ENCODE assay signal across 15 cellular contexts in genomic region chr12:50190859-50191258, GRCh38. TPM values are rescaled to one million over a fixed set of nuclear protein-coding genes. Genes with fewer than 3 reads are reported as not detected.
DNase-seq lines count a peak whose midpoint lies in the region; ATAC-seq and TF ChIP-seq lines count a peak whose summit lies in the region.
"Had no signal": no experiment of that assay in that cellular context is flagged by ENCODE, and none has a peak within 500 bp of the region (broad histone marks: within the 10 kb centered on the region; RNA-seq: fewer than 3 reads in every experiment).

No MANE protein-coding gene starts in this region.

- H3K27ac Mint-ChIP-seq in activated naive CD4-positive, alpha-beta T cell treated with anti-CD3 and anti-CD28 coated beads, Interleukin-2, amount 10 ng/mL, durations not matched to agents 7 days and 5 days: no peak overlapping the region
- H3K27ac Mint-ChIP-seq in activated T-helper 2 cell treated with anti-CD3 and anti-CD28 coated beads, Interferon-gamma antibody, Interleukin-2, Interleukin-4, amounts not matched to agents 10 μg/mL and 5 μg/mL and 100 μg/mL, durations not matched to agents 14 hours and 24 hours and 36 hours: peak overlapping the region; percentile 81
- H3K27ac Mint-ChIP-seq: CD14-positive monocyte; CD8-positive, alpha-beta T cell had no signal

- peaks cover 5% of the 10 kb centered on the region for H3K36me3 Mint-ChIP-seq in activated naive CD4-positive, alpha-beta T cell treated with anti-CD3 and anti-CD28 coated beads, Interleukin-2, amount 10 ng/mL, durations not matched to agents 7 days and 5 days
- peaks cover 79% of the 10 kb centered on the region for H3K36me3 Mint-ChIP-seq in activated T-helper 2 cell treated with anti-CD3 and anti-CD28 coated beads, Interferon-gamma antibody, Interleukin-2, Interleukin-4, amounts not matched to agents 10 μg/mL and 5 μg/mL and 100 μg/mL, durations not matched to agents 14 hours and 24 hours and 36 hours (ENCODE audit: low read depth)

- H3K9me3 ChIP-seq in RWPE2 (ENCODE audit: severe bottlenecking): no peaks in the 10 kb centered on the region
- H3K9me3 ChIP-seq: A549 had no signal

- peaks cover 90% of the 10 kb centered on the region for H3K36me3 ChIP-seq in RWPE2 (ENCODE audit: low read depth)

- peaks cover 33% of the 10 kb centered on the region for H3K4me1 Mint-ChIP-seq in activated naive CD4-positive, alpha-beta T cell treated with anti-CD3 and anti-CD28 coated beads, Interleukin-2, amount 10 ng/mL, durations not matched to agents 7 days and 5 days
- peaks cover 54% of the 10 kb centered on the region for H3K4me1 Mint-ChIP-seq in activated T-helper 2 cell treated with anti-CD3 and anti-CD28 coated beads, Interferon-gamma antibody, Interleukin-2, Interleukin-4, amounts not matched to agents 10 μg/mL and 5 μg/mL and 100 μg/mL, durations not matched to agents 14 hours and 24 hours and 36 hours (ENCODE audit: low read depth)
- H3K4me1 Mint-ChIP-seq: CD14-positive monocyte had no signal

- CTCF ChIA-PET in activated naive CD4-positive, alpha-beta T cell treated with anti-CD3 and anti-CD28 coated beads, Interleukin-2, amount 10 ng/mL, durations not matched to agents 7 days and 5 days (lab: Charles Lee): interaction anchor here (0.9 kb wide), 2 partner anchors 15 to 80 kb away, joined by 3 read pairs; no protein-coding TSS in a partner anchor

- no peaks in the 10 kb centered on the region for H3K9me3 Mint-ChIP-seq in activated naive CD4-positive, alpha-beta T cell treated with anti-CD3 and anti-CD28 coated beads, Interleukin-2, amount 10 ng/mL, durations not matched to agents 7 days and 5 days
- H3K9me3 Mint-ChIP-seq in activated T-helper 2 cell treated with anti-CD3 and anti-CD28 coated beads, Interferon-gamma antibody, Interleukin-2, Interleukin-4, amounts not matched to agents 10 μg/mL and 5 μg/mL and 100 μg/mL, durations not matched to agents 14 hours and 24 hours and 36 hours: no peaks in the 10 kb centered on the region
- H3K9me3 Mint-ChIP-seq: CD14-positive monocyte; CD8-positive, alpha-beta T cell had no signal

- DNase-seq in activated naive CD4-positive, alpha-beta T cell treated with anti-CD3 and anti-CD28 coated beads, Interleukin-2, amount 10 ng/mL, durations not matched to agents 7 days and 5 days: peak; percentile 23
- no peak for DNase-seq in activated naive CD4-positive, alpha-beta T cell (lab: John Stamatoyannopoulos, UW)
- no peak for DNase-seq in RWPE2 (ENCODE audit: low spot score)
- no peak for DNase-seq in activated T-helper 2 cell treated with anti-CD3 and anti-CD28 coated beads, Interferon-gamma antibody, Interleukin-2, Interleukin-4, amounts not matched to agents 10 μg/mL and 5 μg/mL and 100 μg/mL, durations not matched to agents 14 hours and 24 hours and 36 hours (ENCODE audit: low spot score)
- no peak for DNase-seq in stimulated activated CD4-positive, alpha-beta T cell treated with anti-CD3 and anti-CD28 coated beads, Interleukin-4, amount 100 ng/mL, for 24 hours
- DNase-seq in Right ventricle myocardium superior: no peak
- DNase-seq: CD8-positive, alpha-beta T cell; COR-L47; DMS153; DMS79 treated with DMSO at 0.1 percent for 48 hours; EL; HCEC 1CT had no signal

- H3K27ac ChIP-seq in RWPE2 (ENCODE audit: poor library complexity, severe bottlenecking): peak overlapping the region; percentile 89
- H3K27ac ChIP-seq: A549 had no signal

- H3K4me3 ChIP-seq in RWPE2 (ENCODE audit: severe bottlenecking): no peak overlapping the region
- H3K4me3 ChIP-seq: A549 had no signal

- H3K27me3 Mint-ChIP-seq in activated naive CD4-positive, alpha-beta T cell treated with anti-CD3 and anti-CD28 coated beads, Interleukin-2, amount 10 ng/mL, durations not matched to agents 7 days and 5 days: no peaks in the 10 kb centered on the region
- H3K27me3 Mint-ChIP-seq in activated T-helper 2 cell treated with anti-CD3 and anti-CD28 coated beads, Interferon-gamma antibody, Interleukin-2, Interleukin-4, amounts not matched to agents 10 μg/mL and 5 μg/mL and 100 μg/mL, durations not matched to agents 14 hours and 24 hours and 36 hours (ENCODE audit: low read depth): no peaks in the 10 kb centered on the region

- no peak overlapping the region for H3K4me3 Mint-ChIP-seq in activated naive CD4-positive, alpha-beta T cell treated with anti-CD3 and anti-CD28 coated beads, Interleukin-2, amount 10 ng/mL, durations not matched to agents 7 days and 5 days
- H3K4me3 Mint-ChIP-seq in activated T-helper 2 cell treated with anti-CD3 and anti-CD28 coated beads, Interferon-gamma antibody, Interleukin-2, Interleukin-4, amounts not matched to agents 10 μg/mL and 5 μg/mL and 100 μg/mL, durations not matched to agents 14 hours and 24 hours and 36 hours (ENCODE audit: low read depth): no peak overlapping the region
- H3K4me3 Mint-ChIP-seq: CD14-positive monocyte; CD8-positive, alpha-beta T cell had no signal

- intact Hi-C loops in activated T-helper 2 cell treated with anti-CD3 and anti-CD28 coated beads, Interferon-gamma antibody, Interleukin-2, Interleukin-4, amounts not matched to agents 10 μg/mL and 5 μg/mL and 100 μg/mL, durations not matched to agents 14 hours and 24 hours and 36 hours (cut with micrococcal nuclease): no loop called here
- intact Hi-C loops in Right ventricle myocardium superior (cut with DNase I): no loop called here

- H3K27me3 ChIP-seq in RWPE2 (ENCODE audit: insufficient read depth, poor library complexity, severe bottlenecking): no peaks in the 10 kb centered on the region

- no peak for TF ChIP-seq CTCF in RWPE2 (IDR thresholded peaks at IDR 0.05; ENCODE audit: poor library complexity, severe bottlenecking)

- ATAC-seq in RWPE2 (ENCODE audit: low read depth): no peak
- no peak for ATAC-seq in Right ventricle myocardium superior (ENCODE audit: poor library complexity)
- ATAC-seq: A549; CD8-positive, alpha-beta T cell; HepG2 had no signal

- peaks cover 37% of the 10 kb centered on the region for H3K4me1 ChIP-seq in RWPE2 (ENCODE audit: insufficient read depth, poor library complexity, severe bottlenecking)
- H3K4me1 ChIP-seq: A549 had no signal

RNA-seq across cellular contexts. Expression of gene CERS5, which starts 23.7 kb away (rescaled TPM):
- total RNA-seq in activated T-helper 2 cell treated with anti-CD3 and anti-CD28 coated beads, Interferon-gamma antibody, Interleukin-2, Interleukin-4, amounts not matched to agents 10 μg/mL and 5 μg/mL and 100 μg/mL, durations not matched to agents 14 hours and 24 hours and 36 hours: 114 and 115 TPM in 2 replicates
- total RNA-seq in Right ventricle myocardium superior: 7.3 TPM

Comparison
In these comparisons a context has a peak if more than half of its experiments do, and no peak if none do; other contexts are left out.
1. RNA of gene CERS5, which starts 23.7 kb away (total RNA-seq): 114 to 115 TPM in activated T-helper 2 cell treated with anti-CD3 and anti-CD28 coated beads, Interferon-gamma antibody, Interleukin-2, Interleukin-4, amounts not matched to agents 10 μg/mL and 5 μg/mL and 100 μg/mL, durations not matched to agents 14 hours and 24 hours and 36 hours; 7.3 TPM in Right ventricle myocardium superior (single experiment); every median in the first group is over 10 times any median in the second.